In the genomic region with DNA sequence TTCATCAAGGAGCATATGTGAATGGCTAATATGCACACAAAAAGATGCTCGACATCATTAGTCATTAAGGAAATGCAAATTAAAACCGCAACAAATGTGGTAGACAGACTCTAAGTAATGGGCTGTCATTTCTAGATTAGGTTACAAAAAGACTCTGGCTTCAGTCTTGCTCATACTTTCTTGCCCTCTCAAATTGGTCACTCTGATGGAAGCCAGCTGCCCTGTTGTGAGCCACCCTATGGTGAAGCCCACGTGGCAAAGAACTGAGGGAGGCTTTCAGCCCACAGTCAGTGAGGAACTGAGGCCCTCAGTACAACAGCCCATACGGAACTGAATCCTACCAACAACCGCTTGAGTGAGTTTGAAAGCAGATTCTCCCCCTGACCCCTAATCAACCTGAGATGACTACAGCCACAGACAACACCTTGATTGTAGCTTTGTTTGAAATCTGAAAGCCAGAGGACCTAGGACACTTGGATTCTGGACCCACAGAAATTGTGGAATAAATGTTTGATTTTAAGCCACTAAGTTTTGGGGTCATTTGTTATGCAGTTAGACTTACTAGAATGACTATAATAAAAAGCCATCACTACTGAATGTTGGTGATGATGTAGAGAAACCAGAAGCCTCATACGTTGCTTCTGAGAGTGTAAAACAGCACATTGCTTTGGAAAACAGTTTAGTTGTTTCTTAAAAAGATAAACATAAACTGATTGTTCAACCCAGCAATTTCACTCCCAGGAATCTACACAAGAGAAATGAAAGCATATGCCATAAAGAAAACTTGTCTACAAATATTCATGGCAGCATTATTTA, we compare ENCODE assay signal across 1 cellular context.
TF ChIP-seq lines count a peak whose summit lies in the region.

No MANE protein-coding gene starts in this region.

TF ChIP-seq in SK-N-SH, 30 proteins besides CTCF, POLR2A, EP300 and RAD21 (continued from another document):
- TF ChIP-seq, protein P1, sequence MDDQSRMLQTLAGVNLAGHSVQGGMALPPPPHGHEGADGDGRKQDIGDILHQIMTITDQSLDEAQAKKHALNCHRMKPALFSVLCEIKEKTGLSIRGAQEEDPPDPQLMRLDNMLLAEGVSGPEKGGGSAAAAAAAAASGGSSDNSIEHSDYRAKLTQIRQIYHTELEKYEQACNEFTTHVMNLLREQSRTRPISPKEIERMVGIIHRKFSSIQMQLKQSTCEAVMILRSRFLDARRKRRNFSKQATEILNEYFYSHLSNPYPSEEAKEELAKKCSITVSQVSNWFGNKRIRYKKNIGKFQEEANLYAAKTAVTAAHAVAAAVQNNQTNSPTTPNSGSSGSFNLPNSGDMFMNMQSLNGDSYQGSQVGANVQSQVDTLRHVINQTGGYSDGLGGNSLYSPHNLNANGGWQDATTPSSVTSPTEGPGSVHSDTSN (IDR thresholded peaks at IDR 0.05), result peak; percentile 79
- TF ChIP-seq TAF1 (IDR thresholded peaks at IDR 0.05; ENCODE audit: borderline replicate concordance, low read depth, low read length), result no peak
- TF ChIP-seq, protein P2, sequence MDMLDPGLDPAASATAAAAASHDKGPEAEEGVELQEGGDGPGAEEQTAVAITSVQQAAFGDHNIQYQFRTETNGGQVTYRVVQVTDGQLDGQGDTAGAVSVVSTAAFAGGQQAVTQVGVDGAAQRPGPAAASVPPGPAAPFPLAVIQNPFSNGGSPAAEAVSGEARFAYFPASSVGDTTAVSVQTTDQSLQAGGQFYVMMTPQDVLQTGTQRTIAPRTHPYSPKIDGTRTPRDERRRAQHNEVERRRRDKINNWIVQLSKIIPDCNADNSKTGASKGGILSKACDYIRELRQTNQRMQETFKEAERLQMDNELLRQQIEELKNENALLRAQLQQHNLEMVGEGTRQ (IDR thresholded peaks at IDR 0.05; ENCODE audit: borderline replicate concordance, low read depth, low read length), result no peak
TF ChIP-seq in SK-N-SH: peak in this region for 5.
